In the genomic region with DNA sequence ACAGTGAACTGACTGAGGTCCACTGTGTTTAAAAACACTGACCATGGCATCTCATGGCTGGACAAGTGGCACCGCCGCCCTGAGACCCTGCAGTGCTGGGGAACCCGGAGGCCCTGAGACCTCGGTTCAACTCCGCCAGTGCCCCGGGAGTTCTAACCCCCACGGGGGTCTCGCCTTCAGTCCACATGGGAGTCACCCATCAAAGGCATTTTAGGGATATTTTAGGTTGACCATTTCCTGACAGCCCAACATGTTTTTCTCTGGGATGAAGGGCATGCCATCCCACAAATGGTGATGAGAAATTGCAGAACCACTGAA, we compare ENCODE assay signal across 33 cellular contexts.
"Had no signal": no experiment of that assay in that cellular context is flagged by ENCODE, and none has a peak within 500 bp of the region (broad histone marks: within the 10 kb centered on the region; RNA-seq: fewer than 3 reads in every experiment).

No MANE protein-coding gene starts in this region.

- H2AFZ ChIP-seq: PC-9 had no signal

- H3K9me3 Mint-ChIP-seq: activated B cell treated with CpG ODN at 0.5 μM for 24 hours; activated CD4-positive, alpha-beta memory T cell treated with anti-CD3 and anti-CD28 coated beads for 36 hours; activated naive CD4-positive, alpha-beta T cell treated with anti-CD3 and anti-CD28 coated beads for 36 hours; activated T-cell treated with anti-CD3 and anti-CD28 coated beads, Interleukin-2, amount 50 U/mL, for 4 hours; activated T-helper 1 cell treated with anti-CD3 and anti-CD28 coated beads, Interleukin-12 subunit alpha, Interleukin-12 subunit beta, Interleukin-2, Interleukin-4 antibody, amounts not matched to agents 30 ng/mL and 10 ng/mL and 1 ng/mL, durations not matched to agents 14 hours and 24 hours and 36 hours had no signal

- H3K4me3 Mint-ChIP-seq: activated B cell treated with CpG ODN at 0.5 μM for 24 hours; activated CD4-positive, alpha-beta memory T cell treated with anti-CD3 and anti-CD28 coated beads for 36 hours; activated naive CD4-positive, alpha-beta T cell treated with anti-CD3 and anti-CD28 coated beads for 36 hours; activated T-cell treated with anti-CD3 and anti-CD28 coated beads, Interleukin-2, amount 50 U/mL, for 4 hours; activated T-helper 1 cell treated with anti-CD3 and anti-CD28 coated beads, Interleukin-12 subunit alpha, Interleukin-12 subunit beta, Interleukin-2, Interleukin-4 antibody, amounts not matched to agents 30 ng/mL and 10 ng/mL and 1 ng/mL, durations not matched to agents 14 hours and 24 hours and 36 hours had no signal

- H3K4me2 ChIP-seq: PC-9 had no signal

- ATAC-seq: activated naive CD4-positive, alpha-beta T cell treated with anti-CD3 and anti-CD28 coated beads, Interleukin-2, amount 50 U/mL, for 72 hours; activated T-cell treated with anti-CD3 and anti-CD28 coated beads, Interleukin-2, amount 50 U/mL, for 4 hours; body of pancreas had no signal

- DNase-seq: activated B cell treated with CpG ODN at 0.5 μM for 24 hours; activated CD4-positive, alpha-beta memory T cell treated with anti-CD3 and anti-CD28 coated beads for 36 hours; activated CD4-positive, alpha-beta T cell treated with anti-CD3 and anti-CD28 coated beads for 4 hours; activated CD4-positive, alpha-beta T cell treated with anti-CD3 and anti-CD28 coated beads, Interleukin-2, amount 50 U/mL, for 1 hour; activated CD4-positive, CD25-positive, alpha-beta regulatory T cell treated with anti-CD3 and anti-CD28 coated beads, Interleukin-2, amount 50 U/mL, for 72 hours; activated CD8-positive, alpha-beta memory T cell treated with anti-CD3 and anti-CD28 coated beads, Interleukin-2, amount 50 U/mL, for 4 hours; activated gamma-delta T cell treated with Interleukin-2 at 50 U/mL for 16 hours; activated naive CD4-positive, alpha-beta T cell treated with anti-CD3 and anti-CD28 coated beads for 36 hours; activated T-cell treated with anti-CD3 and anti-CD28 coated beads for 4 hours; activated T-cell treated with anti-CD3 and anti-CD28 coated beads, Interleukin-2, amount 50 U/mL, for 4 hours; adrenal gland; body of pancreas; Kasumi-1; MG63; NCI-H1048; NCI-H1105 treated with DMSO at 0.1 percent for 48 hours; NCI-H1436; NCI-H1694; NCI-H1930; NCI-H2081 treated with DMSO at 0.1 percent for 48 hours; NCI-H345; NCI-H524 treated with DMSO at 0.1 percent for 48 hours; NK-92 treated with Interleukin-12 subunit alpha and Interleukin-12 subunit beta, amount 100 ng/mL, for 24 hours; PC-9; Right ventricle myocardium superior; SW 1271; T-helper 1 cell; T-helper 2 cell; T-helper 9 cell had no signal

- H3K4me3 ChIP-seq: adrenal gland, body of pancreas, breast epithelium, MG63, PC-9 had no signal

- H3K27ac Mint-ChIP-seq: activated B cell treated with CpG ODN at 0.5 μM for 24 hours; activated CD4-positive, alpha-beta memory T cell treated with anti-CD3 and anti-CD28 coated beads for 36 hours; activated naive CD4-positive, alpha-beta T cell treated with anti-CD3 and anti-CD28 coated beads for 36 hours; activated naive CD4-positive, alpha-beta T cell treated with anti-CD3 and anti-CD28 coated beads, Interleukin-2, amount 50 U/mL, for 72 hours; activated T-helper 1 cell treated with anti-CD3 and anti-CD28 coated beads, Interleukin-12 subunit alpha, Interleukin-12 subunit beta, Interleukin-2, Interleukin-4 antibody, amounts not matched to agents 30 ng/mL and 10 ng/mL and 1 ng/mL, durations not matched to agents 14 hours and 24 hours and 36 hours had no signal

- H3K27me3 Mint-ChIP-seq: activated B cell treated with CpG ODN at 0.5 μM for 24 hours; activated CD4-positive, alpha-beta memory T cell treated with anti-CD3 and anti-CD28 coated beads for 36 hours had no signal

- H3K27me3 ChIP-seq: adrenal gland, body of pancreas, breast epithelium, MG63 had no signal

- H3K27ac ChIP-seq: adrenal gland, body of pancreas, breast epithelium, PC-9, VCaP had no signal

- H3K4me1 ChIP-seq: breast epithelium had no signal

- H3K36me3 Mint-ChIP-seq: activated CD4-positive, alpha-beta memory T cell treated with anti-CD3 and anti-CD28 coated beads for 36 hours; activated naive CD4-positive, alpha-beta T cell treated with anti-CD3 and anti-CD28 coated beads, Interleukin-2, amount 50 U/mL, for 72 hours had no signal

- H3K36me3 ChIP-seq: adrenal gland, breast epithelium, MG63 had no signal

- H3K9me3 ChIP-seq: adrenal gland, body of pancreas, breast epithelium, MG63 had no signal
